In the genomic region with DNA sequence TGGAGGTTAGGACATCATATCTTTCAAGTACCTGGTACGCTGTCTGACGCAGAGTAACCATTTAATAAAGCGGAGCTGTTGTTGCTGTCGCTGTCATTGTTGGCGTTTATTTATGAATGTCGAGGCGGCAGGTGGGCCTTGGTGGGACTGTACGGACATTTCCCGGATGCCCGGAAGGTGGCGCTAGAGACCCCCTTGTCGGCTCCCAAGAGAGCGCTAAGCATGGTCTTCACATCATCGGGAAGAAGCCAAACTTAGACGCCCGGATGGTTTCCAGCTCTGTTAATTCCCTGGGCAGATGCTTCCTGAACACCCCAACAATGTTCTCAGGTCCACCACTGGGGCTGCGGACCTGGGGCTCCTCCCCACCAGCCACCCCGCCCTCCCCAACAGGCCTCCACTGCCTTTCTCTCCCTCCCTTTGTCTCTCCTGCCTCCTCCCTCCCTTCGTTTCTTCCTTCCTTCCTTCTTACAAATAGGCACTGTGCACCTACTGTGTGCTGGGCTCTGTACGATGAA, we compare ENCODE assay signal across 1 cellular context.
TF ChIP-seq lines count a peak whose summit lies in the region.

No MANE protein-coding gene starts in this region.

TF ChIP-seq in HepG2, 621 proteins besides CTCF, POLR2A, EP300 and RAD21:
- TF ChIP-seq YY1 (IDR thresholded peaks at IDR 0.05; ENCODE audit: insufficient read depth, insufficient replicate concordance, low read depth, low read length) (peak; percentile 51), REXO4 (CRISPR knock-in tag; IDR thresholded peaks at IDR 0.05; ENCODE audit: borderline replicate concordance) (no peak), MAX (IDR thresholded peaks at IDR 0.05) (peak; percentile 38; the same call in 1 of the 2 replicates), SAP130 (CRISPR knock-in tag; IDR thresholded peaks at IDR 0.05; ENCODE audit: low read depth) (peak; percentile 38; the same call in 1 of the 2 replicates), SNRNP70 (IDR thresholded peaks at IDR 0.05; ENCODE audit: low read depth, low read length) (no peak), ESRRA (CRISPR knock-in tag; IDR thresholded peaks at IDR 0.05; ENCODE audit: low read depth) (no peak), MXI1 (IDR thresholded peaks at IDR 0.05; ENCODE audit: borderline replicate concordance, low read depth, low read length) (peak; percentile 22; the same call in 1 of the 3 replicates), ZFX (CRISPR knock-in tag; IDR thresholded peaks at IDR 0.05; ENCODE audit: low read depth) (0 out of 2 replicates have a peak, but pooled peaks have one; percentile 22), ZBTB7B (CRISPR knock-in tag; IDR thresholded peaks at IDR 0.05) (0 out of 2 replicates have a peak, but pooled peaks have one; percentile 15), SALL1 (CRISPR knock-in tag; IDR thresholded peaks at IDR 0.05) (peak; percentile 28; the same call in 1 of the 2 replicates), CENPT (CRISPR knock-in tag; IDR thresholded peaks at IDR 0.05; ENCODE audit: low read depth) (no peak), XRCC5 (optimal IDR thresholded peaks at IDR 0.05; ENCODE audit: low read length) (peak; percentile 47), SOX5 (CRISPR knock-in tag; IDR thresholded peaks at IDR 0.05; ENCODE audit: borderline replicate concordance) (peak; percentile 12; the same call in 1 of the 2 replicates), GZF1 (CRISPR knock-in tag; IDR thresholded peaks at IDR 0.05) (no peak), STAG1 (CRISPR knock-in tag; IDR thresholded peaks at IDR 0.05) (peak; percentile 87), BORCS8-MEF2B (CRISPR knock-in tag; IDR thresholded peaks at IDR 0.05) (0 out of 2 replicates have a peak, but pooled peaks have one; percentile 32), ZBTB33 (CRISPR knock-in tag; IDR thresholded peaks at IDR 0.05) (peak; percentile 97), SMC3 (IDR thresholded peaks at IDR 0.05; ENCODE audit: low read length) (peak; percentile 84), SNAI1 (CRISPR knock-in tag; IDR thresholded peaks at IDR 0.05; ENCODE audit: borderline replicate concordance) (0 out of 2 replicates have a peak, but pooled peaks have one; percentile 40), ZNF549 (CRISPR knock-in tag; IDR thresholded peaks at IDR 0.05) (no peak), E2F1 (CRISPR knock-in tag; IDR thresholded peaks at IDR 0.05) (no peak), FOSL2 (CRISPR knock-in tag; IDR thresholded peaks at IDR 0.05) (no peak), ZNF644 (CRISPR knock-in tag; IDR thresholded peaks at IDR 0.05; ENCODE audit: low read depth) (no peak), ZNF552 (CRISPR knock-in tag; IDR thresholded peaks at IDR 0.05; ENCODE audit: borderline replicate concordance) (no peak), HNF4A (CRISPR knock-in tag; IDR thresholded peaks at IDR 0.05) (no peak), ZNF205 (CRISPR knock-in tag; IDR thresholded peaks at IDR 0.05) (0 out of 2 replicates have a peak, but pooled peaks have one; percentile 75), PCBP1 (IDR thresholded peaks at IDR 0.05; ENCODE audit: borderline replicate concordance, low read depth, low read length) (0 out of 2 replicates have a peak, but pooled peaks have one; percentile 34), NR2F2 (IDR thresholded peaks at IDR 0.05; ENCODE audit: borderline replicate concordance, low read depth) (peak; percentile 34; the same call in 1 of the 2 replicates)
- TF ChIP-seq, protein P1, sequence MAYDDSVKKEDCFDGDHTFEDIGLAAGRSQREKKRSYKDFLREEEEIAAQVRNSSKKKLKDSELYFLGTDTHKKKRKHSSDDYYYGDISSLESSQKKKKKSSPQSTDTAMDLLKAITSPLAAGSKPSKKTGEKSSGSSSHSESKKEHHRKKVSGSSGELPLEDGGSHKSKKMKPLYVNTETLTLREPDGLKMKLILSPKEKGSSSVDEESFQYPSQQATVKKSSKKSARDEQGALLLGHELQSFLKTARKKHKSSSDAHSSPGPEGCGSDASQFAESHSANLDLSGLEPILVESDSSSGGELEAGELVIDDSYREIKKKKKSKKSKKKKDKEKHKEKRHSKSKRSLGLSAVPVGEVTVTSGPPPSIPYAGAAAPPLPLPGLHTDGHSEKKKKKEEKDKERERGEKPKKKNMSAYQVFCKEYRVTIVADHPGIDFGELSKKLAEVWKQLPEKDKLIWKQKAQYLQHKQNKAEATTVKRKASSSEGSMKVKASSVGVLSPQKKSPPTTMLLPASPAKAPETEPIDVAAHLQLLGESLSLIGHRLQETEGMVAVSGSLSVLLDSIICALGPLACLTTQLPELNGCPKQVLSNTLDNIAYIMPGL (CRISPR knock-in tag; IDR thresholded peaks at IDR 0.05; ENCODE audit: borderline replicate concordance in 1 of 2, low read depth in 1 of 2) = 0 out of 4 replicates have a peak, but pooled peaks of 1 of the 2 experiments have one; percentile 39
- TF ChIP-seq, protein P2, sequence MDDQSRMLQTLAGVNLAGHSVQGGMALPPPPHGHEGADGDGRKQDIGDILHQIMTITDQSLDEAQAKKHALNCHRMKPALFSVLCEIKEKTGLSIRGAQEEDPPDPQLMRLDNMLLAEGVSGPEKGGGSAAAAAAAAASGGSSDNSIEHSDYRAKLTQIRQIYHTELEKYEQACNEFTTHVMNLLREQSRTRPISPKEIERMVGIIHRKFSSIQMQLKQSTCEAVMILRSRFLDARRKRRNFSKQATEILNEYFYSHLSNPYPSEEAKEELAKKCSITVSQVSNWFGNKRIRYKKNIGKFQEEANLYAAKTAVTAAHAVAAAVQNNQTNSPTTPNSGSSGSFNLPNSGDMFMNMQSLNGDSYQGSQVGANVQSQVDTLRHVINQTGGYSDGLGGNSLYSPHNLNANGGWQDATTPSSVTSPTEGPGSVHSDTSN (CRISPR knock-in tag; IDR thresholded peaks at IDR 0.05; ENCODE audit: borderline replicate concordance) = no peak
